7 cellular contexts compared by ENCODE assay signal in genomic region chr18:47050468-47050867, GRCh38. TPM values are rescaled to one million over a fixed set of nuclear protein-coding genes. Genes with fewer than 3 reads are reported as not detected.
DNase-seq lines count a peak whose midpoint lies in the region; ATAC-seq, FAIRE-seq and TF ChIP-seq lines count a peak whose summit lies in the region.

No MANE protein-coding gene starts in this region.

- no peaks in the 10 kb centered on the region for H3K9me3 ChIP-seq in pancreas

- intact Hi-C loops in pancreas (cut with DNase I): no loop called here

- peak; percentile 86 for FAIRE-seq in pancreas (lab: Jason Lieb, UNC)

- H3K27me3 ChIP-seq in H7 (ENCODE audit: control insufficient read depth, insufficient read depth, low read length) (no peaks in the 10 kb centered on the region), pancreas (no peaks in the 10 kb centered on the region)

- TF ChIP-seq CTCF in epithelial cell of proximal tubule (conservative IDR thresholded peaks at IDR 0.05; ENCODE audit: low read depth, low read length) (peak; percentile 78), pancreas (IDR thresholded peaks at IDR 0.05) (peak; percentile 16 to 57 (median 42))

- H3K27ac ChIP-seq in pancreas: no peak overlapping the region

- no peak overlapping the region for H3K4me3 ChIP-seq in H7 (ENCODE audit: insufficient read depth, low read depth, low read length)
- H3K4me3 ChIP-seq in epithelial cell of proximal tubule (ENCODE audit: low read depth, low read length): no peak overlapping the region
- H3K4me3 ChIP-seq in pancreas: no peak overlapping the region

- 28 to 30% methylated on average over 7 of the region's 7 CpGs for WGBS in pancreas, 2 donors

- peak; percentile 55 for DNase-seq in DMS53 treated with DMSO at 0.1 percent for 48 hours (lab: John Stamatoyannopoulos, UW; ENCODE audit: unreplicated experiment)
- DNase-seq in H7: peak; percentile 45
- DNase-seq in RPMI7951 (ENCODE audit: low read depth): peak; percentile 40
- peak; percentile 9 for DNase-seq in epithelial cell of proximal tubule (ENCODE audit: low read depth)
- DNase-seq in pancreas: peak in 1 of 6 donors; percentile 17
- no peak for DNase-seq in NCI-H226
- no peak for DNase-seq in UCSD-AML1 (lab: John Stamatoyannopoulos, UW; ENCODE audit: unreplicated experiment)

- no peaks in the 10 kb centered on the region for H3K4me1 ChIP-seq in pancreas

- H3K36me3 ChIP-seq in H7 (replicated peaks; ENCODE audit: control insufficient read depth, insufficient read depth, low read length) (no peaks in the 10 kb centered on the region), pancreas (no peaks in the 10 kb centered on the region)

- ATAC-seq in pancreas: peak in 3 of 4 donors; percentile 54 to 60 (median 56)

RNA-seq across cellular contexts. Expression of gene ELOA2, which starts 15.0 kb away (rescaled TPM):
- not detected in 2 replicates for total RNA-seq in H7 (2014; rRNA removed; shearing (Covaris generic))
- not detected in 2 replicates for total RNA-seq in RPMI7951 (2014; rRNA removed; shearing (Covaris generic))
- total RNA-seq in epithelial cell of proximal tubule: not detected in 2 replicates
- total RNA-seq in pancreas: not detected
- not detected for polyA plus RNA-seq in pancreas

Comparison
In these comparisons a context has a peak if more than half of its experiments do, and no peak if none do; other contexts are left out.
1. DNase-seq: peak in DMS53 treated with DMSO at 0.1 percent for 48 hours (single experiment), H7 (single experiment), RPMI7951 (single experiment) and epithelial cell of proximal tubule (single experiment); none in NCI-H226 (single experiment) and UCSD-AML1 (single experiment).